In genomic region chr1:112692681-112693080, GRCh38 we compare ENCODE assay signal across 21 cellular contexts. TPM values are rescaled to one million over a fixed set of nuclear protein-coding genes. Genes with fewer than 3 reads are reported as not detected.
A peak's percentile ranks its signal among the peaks of the same experiment; 100 is the strongest.
DNase-seq lines count a peak whose midpoint lies in the region; ATAC-seq, FAIRE-seq and TF ChIP-seq lines count a peak whose summit lies in the region.
"Had no signal": no experiment of that assay in that cellular context is flagged by ENCODE, and none has a peak within 500 bp of the region (broad histone marks: within the 10 kb centered on the region; RNA-seq: fewer than 3 reads in every experiment).

No MANE protein-coding gene starts in this region.

- H3K4me3 ChIP-seq in right atrium auricular region: no peak overlapping the region
- H3K4me3 ChIP-seq: BLaER1 treated with 17β-estradiol and CSF1 and Interleukin-3, amounts not matched to agents 10 nM and 100 nM; GM12878; GM23338 had no signal

- peaks cover 54% of the 10 kb centered on the region for H3K36me3 Mint-ChIP-seq in nephron progenitor cell (ENCODE audit: low read depth)
- peaks cover 52% of the 10 kb centered on the region for H3K36me3 Mint-ChIP-seq in stimulated activated effector memory CD8-positive, alpha-beta T cell treated with anti-CD3 and anti-CD28 coated beads, Interleukin-12 subunit alpha, Interleukin-12 subunit beta, amount 100 ng/mL, for 72 hours

- H3K27ac ChIP-seq in right atrium auricular region: no peak overlapping the region
- H3K27ac ChIP-seq: BLaER1 treated with 17β-estradiol and CSF1 and Interleukin-3, amounts not matched to agents 10 nM and 100 nM had no signal

- no peak for ATAC-seq in left cardiac atrium
- ATAC-seq in stimulated activated effector memory CD8-positive, alpha-beta T cell treated with anti-CD3 and anti-CD28 coated beads, Interleukin-12 subunit alpha, Interleukin-12 subunit beta, amount 100 ng/mL, for 72 hours: no peak
- ATAC-seq: CD8-positive, alpha-beta T cell; GM12878; GM23338; HCT116 had no signal

- DNase-seq in right atrium auricular region (ENCODE audit: low spot score): peak; percentile 40
- DNase-seq in left cardiac atrium: no peak
- DNase-seq in nephron progenitor cell: no peak
- no peak for DNase-seq in stimulated activated effector memory CD8-positive, alpha-beta T cell treated with anti-CD3 and anti-CD28 coated beads, Interleukin-12 subunit alpha, Interleukin-12 subunit beta, amount 100 ng/mL, for 72 hours (ENCODE audit: low spot score in 2 of 2)
- DNase-seq in urothelium cell line (ENCODE audit: low spot score): no peak
- no peak for DNase-seq in retina
- no peak for DNase-seq in superior temporal gyrus (ENCODE audit: extremely low spot score)
- DNase-seq: 8988T, DMS 273 treated with DMSO at 0.1 percent for 48 hours, DMS53, DND-41, EL, HFFc6, IMR-90 had no signal

- H3K36me3 ChIP-seq in right atrium auricular region: peaks cover 73% of the 10 kb centered on the region

- peaks cover 17% of the 10 kb centered on the region for H3K4me1 Mint-ChIP-seq in nephron progenitor cell
- H3K4me1 Mint-ChIP-seq in stimulated activated effector memory CD8-positive, alpha-beta T cell treated with anti-CD3 and anti-CD28 coated beads, Interleukin-12 subunit alpha, Interleukin-12 subunit beta, amount 100 ng/mL, for 72 hours: peaks cover 7% of the 10 kb centered on the region

- H3K27ac Mint-ChIP-seq in nephron progenitor cell: peak overlapping the region; percentile 68
- peak overlapping the region; percentile 41 for H3K27ac Mint-ChIP-seq in stimulated activated effector memory CD8-positive, alpha-beta T cell treated with anti-CD3 and anti-CD28 coated beads, Interleukin-12 subunit alpha, Interleukin-12 subunit beta, amount 100 ng/mL, for 72 hours
- H3K27ac Mint-ChIP-seq: CD8-positive, alpha-beta T cell; GM23338; HFFc6 had no signal

- no peak overlapping the region for H3K4me3 Mint-ChIP-seq in nephron progenitor cell
- no peak overlapping the region for H3K4me3 Mint-ChIP-seq in stimulated activated effector memory CD8-positive, alpha-beta T cell treated with anti-CD3 and anti-CD28 coated beads, Interleukin-12 subunit alpha, Interleukin-12 subunit beta, amount 100 ng/mL, for 72 hours
- H3K4me3 Mint-ChIP-seq: CD8-positive, alpha-beta T cell; GM23338; HFFc6 had no signal

- H3K9me3 ChIP-seq in right atrium auricular region: no peaks in the 10 kb centered on the region
- H3K9me3 ChIP-seq: BLaER1 treated with 17β-estradiol and CSF1 and Interleukin-3, amounts not matched to agents 10 nM and 100 nM had no signal

- peaks cover 2% of the 10 kb centered on the region for H3K27me3 Mint-ChIP-seq in nephron progenitor cell (ENCODE audit: low read depth, poor library complexity)

- FAIRE-seq in urothelium cell line (lab: Jason Lieb, UNC): no peak
- FAIRE-seq: GM12878, H54, HTR-8/SVneo had no signal

- H3K27me3 ChIP-seq in right atrium auricular region: no peaks in the 10 kb centered on the region
- H3K27me3 ChIP-seq: BLaER1 treated with 17β-estradiol and CSF1 and Interleukin-3, amounts not matched to agents 10 nM and 100 nM had no signal

- H3K4me1 ChIP-seq in right atrium auricular region: peaks cover 0 to 3% of the 10 kb centered on the region in 2 donors

- TF ChIP-seq CTCF in right atrium auricular region (IDR thresholded peaks at IDR 0.05): no peak
- no peak for TF ChIP-seq CTCF in nephron progenitor cell (IDR thresholded peaks at IDR 0.05)

- no peaks in the 10 kb centered on the region for H3K9me3 Mint-ChIP-seq in nephron progenitor cell
- no peaks in the 10 kb centered on the region for H3K9me3 Mint-ChIP-seq in stimulated activated effector memory CD8-positive, alpha-beta T cell treated with anti-CD3 and anti-CD28 coated beads, Interleukin-12 subunit alpha, Interleukin-12 subunit beta, amount 100 ng/mL, for 72 hours
- H3K9me3 Mint-ChIP-seq: CD8-positive, alpha-beta T cell; GM23338; HFFc6 had no signal

- intact Hi-C loops in left cardiac atrium (cut with DNase I): no loop called here

RNA-seq across cellular contexts. Expression of gene RHOC, which starts 14.2 kb away (rescaled TPM):
- total RNA-seq in right atrium auricular region: 100 to 1,000 TPM; 190 to 330 TPM
- total RNA-seq in left cardiac atrium: 100 to 1,000 TPM; 146 to 235 TPM

RNA-seq across cellular contexts. Expression of gene MOV10, which starts 18.2 kb away (rescaled TPM):
- total RNA-seq in right atrium auricular region: 10 to 100 TPM; 10.5 to 11.4 TPM
- total RNA-seq in left cardiac atrium: 10 to 100 TPM; 15.9 to 20.3 TPM

RNA-seq across cellular contexts. Expression of gene PPM1J, which starts 22.5 kb away (rescaled TPM):
- 1 to 10 TPM; 5.5 to 7.9 TPM for total RNA-seq in right atrium auricular region
- 1 to 10 TPM; 4.9 to 5.1 TPM for total RNA-seq in left cardiac atrium
